9 cellular contexts compared by ENCODE assay signal in the genomic region with DNA sequence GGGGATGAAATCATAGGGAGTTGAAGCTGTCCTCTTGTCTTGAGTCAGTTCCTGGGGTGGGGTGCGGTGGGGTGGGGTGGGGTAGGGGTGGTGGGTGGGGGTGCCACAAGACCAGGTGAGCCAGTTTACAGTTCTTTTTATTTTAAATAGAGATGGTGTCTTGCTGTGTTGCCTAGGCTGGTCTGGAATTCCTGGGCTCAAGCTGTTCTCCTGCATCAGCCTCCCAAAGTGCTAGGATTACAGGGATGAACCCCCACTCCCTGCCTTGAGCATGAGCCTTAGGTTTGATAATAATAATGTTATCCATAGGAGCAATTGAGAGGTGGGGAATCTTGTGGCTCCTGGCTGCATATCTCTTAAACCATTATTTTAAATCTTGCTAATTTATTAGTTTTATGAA.
"Had no signal": no experiment of that assay in that cellular context is flagged by ENCODE, and none has a peak within 500 bp of the region (broad histone marks: within the 10 kb centered on the region; RNA-seq: fewer than 3 reads in every experiment).

No MANE protein-coding gene starts in this region.

- FAIRE-seq: HepG2, HTR-8/SVneo, K562 had no signal

- H3K9ac ChIP-seq: KMS-11 had no signal

- DNase-seq: IMR-90, KBM-7, KG1 had no signal

- H3K27ac ChIP-seq: HL-60, KMS-11 had no signal

- H3K4me1 Mint-ChIP-seq: IgD-negative memory B cell had no signal

- H3K4me2 ChIP-seq: KMS-11 had no signal

- H3K4me3 Mint-ChIP-seq: IgD-negative memory B cell had no signal

- H3K27me3 Mint-ChIP-seq: IgD-negative memory B cell had no signal

- H3K4me3 ChIP-seq: K562 had no signal

- ATAC-seq: HepG2, K562 had no signal

- H3K27ac Mint-ChIP-seq: IgD-negative memory B cell had no signal
